10 cellular contexts compared by ENCODE assay signal in genomic region chr4:15665738-15666365, GRCh38. TPM values are rescaled to one million over a fixed set of nuclear protein-coding genes. Genes with fewer than 3 reads are reported as not detected.
DNase-seq lines count a peak whose midpoint lies in the region; ATAC-seq and TF ChIP-seq lines count a peak whose summit lies in the region.
"Had no signal": no experiment of that assay in that cellular context is flagged by ENCODE, and none has a peak within 500 bp of the region (broad histone marks: within the 10 kb centered on the region; RNA-seq: fewer than 3 reads in every experiment).

No MANE protein-coding gene starts in this region.

- H3K4me1 Mint-ChIP-seq in CD4-positive, alpha-beta T cell (ENCODE audit: low read depth), result no peaks in the 10 kb centered on the region
- H3K4me1 Mint-ChIP-seq: stimulated activated memory B cell treated with anti-CD40 and anti-IgM and Interleukin-4, amounts not matched to agents 10 μg/mL and 1 μg/mL and 100 μg/mL, for 72 hours had no signal

- POLR2A ChIA-PET in PC-3 (lab: Charles Lee; ENCODE audit: unreplicated experiment), result no interaction called here
- POLR2A ChIA-PET in CD4-positive, alpha-beta T cell (lab: Charles Lee), result interaction anchor here (1.0 kb wide), 1 partner anchor 10 kb away, joined by 3 read pairs; no protein-coding TSS in a partner anchor

- peaks cover 6% of the 10 kb centered on the region; the same call in 1 of the 2 replicates for H3K79me2 ChIP-seq in PC-3 (ENCODE audit: low read length)
- H3K79me2 ChIP-seq in osteoblast (ENCODE audit: insufficient read depth, low read length), result peaks cover 16% of the 10 kb centered on the region

- intact Hi-C loops in PC-3 (cut with micrococcal nuclease), result loop anchor here (2.0 kb wide), 1 partner anchor 15 kb away; the partner anchor contains the start of gene FAM200B
- intact Hi-C loops in CD4-positive, alpha-beta T cell (cut with DNase I, micrococcal nuclease), result no loop called here

- no peak for TF ChIP-seq CTCF in PC-3 (conservative IDR thresholded peaks at IDR 0.05; ENCODE audit: low read depth, low read length)
- TF ChIP-seq CTCF in osteoblast (IDR thresholded peaks at IDR 0.05; ENCODE audit: extremely low read depth, low read depth, low read length), result no peak
- TF ChIP-seq CTCF in CD4-positive, alpha-beta T cell (IDR thresholded peaks at IDR 0.05), result no peak

- H3F3A ChIP-seq in PC-3 (ENCODE audit: low read length, unreplicated experiment), result no peaks in the 10 kb centered on the region

- no TSS peak for BruUV-seq in PC-3 (replicated peaks; lab: Mats Ljungman, UMichigan)

- no peaks in the 10 kb centered on the region for H3K9me2 ChIP-seq in PC-3 (replicated peaks; ENCODE audit: low read length)

- H3K36me3 Mint-ChIP-seq in CD4-positive, alpha-beta T cell (ENCODE audit: low read depth), result no peaks in the 10 kb centered on the region
- H3K36me3 Mint-ChIP-seq: stimulated activated memory B cell treated with anti-CD40 and anti-IgM and Interleukin-4, amounts not matched to agents 10 μg/mL and 1 μg/mL and 100 μg/mL, for 72 hours had no signal

- H3K4me3 Mint-ChIP-seq in CD4-positive, alpha-beta T cell, result no peak overlapping the region
- H3K4me3 Mint-ChIP-seq: stimulated activated memory B cell treated with anti-CD40 and anti-IgM and Interleukin-4, amounts not matched to agents 10 μg/mL and 1 μg/mL and 100 μg/mL, for 72 hours had no signal

- H3K27ac ChIP-seq in PC-3 (ENCODE audit: low read length) (peak overlapping the region; percentile 63), esophagus (ENCODE audit: low read depth in 2 of 2, low read length in 1 of 2) (peak overlapping the region; percentile 66 to 81), osteoblast (ENCODE audit: low read depth, low read length) (no peak overlapping the region)
- H3K27ac ChIP-seq in CD4-positive, alpha-beta T cell (ENCODE audit: low read depth, low read length), result no peak overlapping the region
- H3K27ac ChIP-seq: KMS-11 had no signal

- H3K4me3 ChIP-seq in PC-3 (ENCODE audit: low read length) (no peak overlapping the region; the same call in 1 of the 2 replicates), esophagus (ENCODE audit: low read depth in 1 of 2, low read length in 2 of 2) (no peak overlapping the region), osteoblast (ENCODE audit: insufficient read depth, low read length) (no peak overlapping the region)

- H3K4me1 ChIP-seq in PC-3 (ENCODE audit: insufficient read depth, low read length), result peaks cover 23% of the 10 kb centered on the region
- no peaks in the 10 kb centered on the region for H3K4me1 ChIP-seq in esophagus (ENCODE audit: control insufficient read depth in 2 of 2, insufficient read depth in 2 of 2, low read length in 1 of 2)
- H3K4me1 ChIP-seq in osteoblast (ENCODE audit: insufficient read depth, low read length), result no peaks in the 10 kb centered on the region

- no peaks in the 10 kb centered on the region for H4K20me1 ChIP-seq in PC-3 (ENCODE audit: low read length)
- no peaks in the 10 kb centered on the region for H4K20me1 ChIP-seq in osteoblast (ENCODE audit: insufficient read depth, low read length)

- no peaks in the 10 kb centered on the region for H3K27me3 Mint-ChIP-seq in CD4-positive, alpha-beta T cell
- H3K27me3 Mint-ChIP-seq: stimulated activated memory B cell treated with anti-CD40 and anti-IgM and Interleukin-4, amounts not matched to agents 10 μg/mL and 1 μg/mL and 100 μg/mL, for 72 hours had no signal

- WGBS in esophagus, 2 donors, result 73 to 76% methylated on average over 3 of the region's 3 CpGs

- ATAC-seq in PC-3, result peak; percentile 96
- ATAC-seq in CD4-positive, alpha-beta T cell (ENCODE audit: poor library complexity), result no peak
- ATAC-seq: stimulated activated memory B cell treated with anti-CD40 and anti-IgM and Interleukin-4, amounts not matched to agents 10 μg/mL and 1 μg/mL and 100 μg/mL, for 72 hours had no signal

- no peak overlapping the region for H3K27ac Mint-ChIP-seq in CD4-positive, alpha-beta T cell
- H3K27ac Mint-ChIP-seq: stimulated activated memory B cell treated with anti-CD40 and anti-IgM and Interleukin-4, amounts not matched to agents 10 μg/mL and 1 μg/mL and 100 μg/mL, for 72 hours had no signal

- H3K4me2 ChIP-seq in PC-3 (ENCODE audit: low read length) (peak overlapping the region; percentile 57; the same call in 1 of the 2 replicates), osteoblast (ENCODE audit: insufficient read depth, low read length) (no peak overlapping the region)
- H3K4me2 ChIP-seq: KMS-11 had no signal

- H3K9me3 ChIP-seq in PC-3 (ENCODE audit: low read length) (no peaks in the 10 kb centered on the region), esophagus (ENCODE audit: control insufficient read depth in 2 of 2, insufficient read depth in 1 of 2, low read depth in 1 of 2, low read length in 1 of 2) (no peaks in the 10 kb centered on the region), osteoblast (ENCODE audit: low read depth, low read length) (no peaks in the 10 kb centered on the region)
- H3K9me3 ChIP-seq in CD4-positive, alpha-beta T cell (ENCODE audit: control insufficient read depth, low read length), result no peaks in the 10 kb centered on the region

- H3K9ac ChIP-seq in PC-3 (ENCODE audit: low read length), result no peak overlapping the region
- H3K9ac ChIP-seq: KMS-11 had no signal

- DNase-seq in HCEC 1CT (peak; percentile 58), PC-3 (peak; percentile 88), osteoblast (ENCODE audit: insufficient read length, low spot score, missing footprints) (peak; percentile 45), ACHN (no peak), DMS79 treated with DMSO at 0.1 percent for 48 hours (lab: John Stamatoyannopoulos, UW) (no peak), HuH-7.5 (ENCODE audit: low spot score) (no peak)
- DNase-seq in CD4-positive, alpha-beta T cell, result no peak

- H3K9me3 Mint-ChIP-seq in CD4-positive, alpha-beta T cell, result no peaks in the 10 kb centered on the region
- H3K9me3 Mint-ChIP-seq: stimulated activated memory B cell treated with anti-CD40 and anti-IgM and Interleukin-4, amounts not matched to agents 10 μg/mL and 1 μg/mL and 100 μg/mL, for 72 hours had no signal

- in situ Hi-C loops in ACHN (cut with HindIII; ENCODE audit: low pct_ligation_motif_present, low pct_unique_long_range_greater_than_20kb, low sequenced_read_pairs), result no loop called here

- no peaks in the 10 kb centered on the region for H3K27me3 ChIP-seq in PC-3 (ENCODE audit: low read length)
- H3K27me3 ChIP-seq in esophagus (ENCODE audit: control insufficient read depth in 1 of 2, insufficient read depth in 2 of 2, low read length in 2 of 2), result no peaks in the 10 kb centered on the region
- H3K27me3 ChIP-seq in osteoblast (ENCODE audit: insufficient read depth, low read length), result no peaks in the 10 kb centered on the region
- no peaks in the 10 kb centered on the region for H3K27me3 ChIP-seq in CD4-positive, alpha-beta T cell (ENCODE audit: control insufficient read depth, insufficient read depth, low read length)

- no peak overlapping the region for H2AFZ ChIP-seq in PC-3 (ENCODE audit: low read length)
- no peak overlapping the region for H2AFZ ChIP-seq in osteoblast (ENCODE audit: low read length)

- CTCF ChIA-PET in PC-3 (lab: Charles Lee), result no interaction called here
- CTCF ChIA-PET in CD4-positive, alpha-beta T cell (lab: Charles Lee), result no interaction called here

- H3K36me3 ChIP-seq in PC-3 (ENCODE audit: low read depth, low read length) (peaks cover 8% of the 10 kb centered on the region; the same call in 1 of the 2 replicates), esophagus (ENCODE audit: control insufficient read depth in 2 of 2, insufficient read depth in 2 of 2, low read length in 1 of 2) (no peaks in the 10 kb centered on the region), osteoblast (ENCODE audit: insufficient read depth, low read length) (peaks cover 10% of the 10 kb centered on the region)

RNA-seq across cellular contexts. Expression of gene FBXL5, which starts 10.7 kb away (rescaled TPM):
- total RNA-seq in PC-3 (2014; rRNA removed) (21.9 and 42.4 TPM in 2 replicates), osteoblast (108 and 110 TPM in 2 replicates)
- polyA plus RNA-seq in esophagus, result 10 to 100 TPM; 37.5 to 39.9 TPM
- 10 to 100 TPM; 60.1 to 62.5 TPM for total RNA-seq in CD4-positive, alpha-beta T cell

RNA-seq across cellular contexts. Expression of gene FAM200B, which starts 15.8 kb away (rescaled TPM):
- total RNA-seq in PC-3 (2014; rRNA removed), result 20.1 and 20.7 TPM in 2 replicates
- polyA plus RNA-seq in esophagus, result 10 to 100 TPM; 25.7 to 42.6 TPM
- total RNA-seq in osteoblast, result 22.7 and 31.8 TPM in 2 replicates
- total RNA-seq in CD4-positive, alpha-beta T cell, result 10 to 100 TPM; 18.5 to 22.1 TPM

RNA-seq across cellular contexts. Expression of gene BST1, which starts 37.0 kb away (rescaled TPM):
- 0.69 and 0.86 TPM in 2 replicates for total RNA-seq in PC-3 (2014; rRNA removed)
- 1 to 10 TPM in 1 of 2 donors, under 1 TPM in 1; 0.96 to 1.5 TPM for polyA plus RNA-seq in esophagus
- total RNA-seq in osteoblast, result 30.6 and 31.8 TPM in 2 replicates
- 1 to 10 TPM; 1.0 to 1.2 TPM for total RNA-seq in CD4-positive, alpha-beta T cell

Comparison
In these comparisons a context has a peak if more than half of its experiments do, and no peak if none do; other contexts are left out.
1. DNase-seq: peak in HCEC 1CT (single experiment), PC-3 (single experiment) and osteoblast (single experiment); none in ACHN (single experiment), DMS79 treated with DMSO at 0.1 percent for 48 hours (single experiment), CD4-positive, alpha-beta T cell (0 of 10) and HuH-7.5 (single experiment).
2. H3K27ac ChIP-seq: peak in PC-3 (single experiment) and esophagus (2 of 2); none in osteoblast (single experiment) and CD4-positive, alpha-beta T cell (single experiment).
3. RNA of gene BST1, which starts 37.0 kb away (total RNA-seq): 30.6 to 31.8 TPM in osteoblast; 1.0 to 1.2 TPM in CD4-positive, alpha-beta T cell and 0.69 to 0.86 TPM in PC-3; every median in the first group is over 10 times any median in the second.